19 cellular contexts compared by ENCODE assay signal in genomic region chr7:25263292-25263691, GRCh38. TPM values are rescaled to one million over a fixed set of nuclear protein-coding genes. Genes with fewer than 3 reads are reported as not detected.
DNase-seq lines count a peak whose midpoint lies in the region; ATAC-seq, FAIRE-seq and TF ChIP-seq lines count a peak whose summit lies in the region.
"Had no signal": no experiment of that assay in that cellular context is flagged by ENCODE, and none has a peak within 500 bp of the region (broad histone marks: within the 10 kb centered on the region; RNA-seq: fewer than 3 reads in every experiment).

No MANE protein-coding gene starts in this region.

- H3K36me3 Mint-ChIP-seq in MCF 10A (ENCODE audit: insufficient read depth, unreplicated experiment) = no peaks in the 10 kb centered on the region
- H3K36me3 Mint-ChIP-seq: CD8-positive, alpha-beta T cell; IgD-negative memory B cell had no signal

- BruUV-seq in MCF 10A (replicated peaks; lab: Mats Ljungman, UMichigan) = no TSS peak

- no peak overlapping the region for H3K4me3 Mint-ChIP-seq in MCF 10A (ENCODE audit: unreplicated experiment)
- H3K4me3 Mint-ChIP-seq: CD8-positive, alpha-beta T cell; GM23338; IgD-negative memory B cell had no signal

- DNase-seq in MCF 10A (ENCODE audit: unreplicated experiment) (peak; percentile 21), breast epithelium (ENCODE audit: low spot score in 2 of 2) (no peak), MG63 (peak; percentile 3), bronchial epithelial cell (ENCODE audit: low read depth) (peak; percentile 21), urothelium cell line (ENCODE audit: low spot score) (peak; percentile 16), nucleus accumbens (lab: John Stamatoyannopoulos, UW) (no peak), activated T-cell treated with anti-CD3 and anti-CD28 coated beads for 4 hours (no peak)
- DNase-seq: CD8-positive, alpha-beta T cell; COR-L47; DMS153; DMS79 treated with DMSO at 0.1 percent for 48 hours; GDM1; H7 had no signal

- H3K27me3 ChIP-seq in breast epithelium (no peaks in the 10 kb centered on the region), MG63 (no peaks in the 10 kb centered on the region), bronchial epithelial cell (ENCODE audit: control insufficient read depth, insufficient read depth, low read length) (no peaks in the 10 kb centered on the region)

- H3K4me1 Mint-ChIP-seq in MCF 10A (ENCODE audit: insufficient read depth, unreplicated experiment) = peaks cover 9% of the 10 kb centered on the region
- H3K4me1 Mint-ChIP-seq: GM23338 had no signal

- intact Hi-C loops in MCF 10A (cut with micrococcal nuclease) = no loop called here
- intact Hi-C loops in breast epithelium (cut with DNase I; ENCODE audit: low total_unique reads) = no loop called here

- H3K4me3 ChIP-seq in breast epithelium (no peak overlapping the region), MG63 (no peak overlapping the region), bronchial epithelial cell (ENCODE audit: low read depth, low read length) (no peak overlapping the region)
- H3K4me3 ChIP-seq: GM23338 had no signal

- POLR2A ChIA-PET in MCF 10A (lab: Yijun Ruan, JAX) = no interaction called here

- H3K27ac ChIP-seq in breast epithelium = no peak overlapping the region

- H3K27ac Mint-ChIP-seq in MCF 10A (ENCODE audit: low read depth, unreplicated experiment) = no peak overlapping the region
- H3K27ac Mint-ChIP-seq: CD8-positive, alpha-beta T cell; GM23338; IgD-negative memory B cell had no signal

- FAIRE-seq in bronchial epithelial cell (lab: Jason Lieb, UNC) = no peak
- peak; percentile 30 for FAIRE-seq in urothelium cell line (lab: Jason Lieb, UNC)
- FAIRE-seq: A204.1, D721Med had no signal

- peaks cover 48% of the 10 kb centered on the region for H3K27me3 Mint-ChIP-seq in MCF 10A (ENCODE audit: insufficient read depth, unreplicated experiment)

- no peak for ATAC-seq in GM21515 (IDR thresholded peaks at IDR 0.05; ENCODE audit: unreplicated experiment)
- ATAC-seq: CD8-positive, alpha-beta T cell; GM23338 had no signal

- CTCF ChIA-PET in MCF 10A (lab: Yijun Ruan, JAX) = interaction anchor here (0.7 to 1.1 kb wide), 2 partner anchors 580 to 588 kb away, joined by 3 read pairs; no protein-coding TSS in a partner anchor

- no peak for TF ChIP-seq POLR2A in breast epithelium (IDR thresholded peaks at IDR 0.05)

- no peaks in the 10 kb centered on the region for H3K4me1 ChIP-seq in breast epithelium

- H3K9me3 ChIP-seq in breast epithelium (no peaks in the 10 kb centered on the region), MG63 (no peaks in the 10 kb centered on the region)

- H3K36me3 ChIP-seq in breast epithelium (no peaks in the 10 kb centered on the region), MG63 (no peaks in the 10 kb centered on the region), bronchial epithelial cell (ENCODE audit: control insufficient read depth, insufficient read depth, low read length) (no peaks in the 10 kb centered on the region)

- H3K9me3 Mint-ChIP-seq in MCF 10A (ENCODE audit: unreplicated experiment) = no peaks in the 10 kb centered on the region
- H3K9me3 Mint-ChIP-seq: CD8-positive, alpha-beta T cell; GM23338; IgD-negative memory B cell had no signal

- TF ChIP-seq CTCF in MCF 10A (IDR thresholded peaks at IDR 0.05; ENCODE audit: unreplicated experiment) (no peak), breast epithelium (IDR thresholded peaks at IDR 0.05) (no peak), bronchial epithelial cell (IDR thresholded peaks at IDR 0.05; ENCODE audit: insufficient read depth, low read length, severe bottlenecking) (no peak)

RNA-seq across cellular contexts. Expression of gene NPVF, which starts 35.0 kb away (rescaled TPM):
- total RNA-seq in MCF 10A (2022) = not detected in 2 replicates
- total RNA-seq in breast epithelium = not detected
- total RNA-seq in MG63 (2014; rRNA removed; shearing (Covaris generic); ENCODE audit: low replicate concordance) = not detected in 2 replicates
- not detected in 2 replicates for total RNA-seq in bronchial epithelial cell
- total RNA-seq: CD8-positive, alpha-beta T cell; GM23338; H7; HT-29 had no signal

Comparison
In these comparisons a context has a peak if more than half of its experiments do, and no peak if none do; other contexts are left out.
1. DNase-seq: peak in MCF 10A (single experiment), MG63 (single experiment), bronchial epithelial cell (single experiment) and urothelium cell line (single experiment); none in breast epithelium (0 of 2), nucleus accumbens (0 of 56) and activated T-cell treated with anti-CD3 and anti-CD28 coated beads for 4 hours (single experiment).